Comparison of ENCODE assay signal across 18 cellular contexts in genomic region chr18:54203914-54204313, GRCh38. TPM values are rescaled to one million over a fixed set of nuclear protein-coding genes. Genes with fewer than 3 reads are reported as not detected.
DNase-seq lines count a peak whose midpoint lies in the region; ATAC-seq and TF ChIP-seq lines count a peak whose summit lies in the region.
"Had no signal": no experiment of that assay in that cellular context is flagged by ENCODE, and none has a peak within 500 bp of the region (broad histone marks: within the 10 kb centered on the region; RNA-seq: fewer than 3 reads in every experiment).

No MANE protein-coding gene starts in this region.

- H3K36me3 Mint-ChIP-seq in mesothelial cell of epicardium, result peaks cover 27% of the 10 kb centered on the region

- no peak overlapping the region for H3K4me3 Mint-ChIP-seq in mesothelial cell of epicardium
- H3K4me3 Mint-ChIP-seq: activated T-helper 17 cell treated with anti-CD3 and anti-CD28 coated beads, Interleukin-2, amount 50 U/mL, for 72 hours had no signal

- H3K27ac Mint-ChIP-seq in mesothelial cell of epicardium, result peak overlapping the region; percentile 18
- H3K27ac Mint-ChIP-seq: activated T-helper 17 cell treated with anti-CD3 and anti-CD28 coated beads, Interleukin-2, amount 50 U/mL, for 72 hours had no signal

- no peak for DNase-seq in mesothelial cell of epicardium (ENCODE audit: low spot score in 2 of 2, unreplicated experiment in 2 of 2)
- no peak for DNase-seq in iPS-NIHi7 (ENCODE audit: extremely low spot score)
- DNase-seq in kidney glomerular epithelial cell (lab: John Stamatoyannopoulos, UW), result no peak
- DNase-seq in NCI-H510A treated with DMSO at 0.1 percent for 48 hours (lab: John Stamatoyannopoulos, UW), result no peak
- DNase-seq: adrenal gland; effector CD4-positive, alpha-beta T cell; NCI-H187; NCI-H524 treated with DMSO at 0.1 percent for 48 hours; occipital lobe; PC-9; SK-N-SH; stimulated activated CD4-positive, alpha-beta T cell treated with anti-CD3 and anti-CD28 coated beads, Interleukin-2, amount 100 ng/mL, for 24 hours had no signal

- H3K27me3 Mint-ChIP-seq in mesothelial cell of epicardium (ENCODE audit: low read depth), result no peaks in the 10 kb centered on the region
- H3K27me3 Mint-ChIP-seq: activated T-helper 17 cell treated with anti-CD3 and anti-CD28 coated beads, Interleukin-2, amount 50 U/mL, for 72 hours had no signal

- no peaks in the 10 kb centered on the region for H3K9me3 Mint-ChIP-seq in mesothelial cell of epicardium
- H3K9me3 Mint-ChIP-seq: activated T-helper 17 cell treated with anti-CD3 and anti-CD28 coated beads, Interleukin-2, amount 50 U/mL, for 72 hours had no signal

- H3K4me1 Mint-ChIP-seq in mesothelial cell of epicardium, result peaks cover 30% of the 10 kb centered on the region

- ATAC-seq in GM18520 (IDR thresholded peaks at IDR 0.05; ENCODE audit: unreplicated experiment) (peak; percentile 41), GM21529 (IDR thresholded peaks at IDR 0.05; ENCODE audit: unreplicated experiment) (peak; percentile 76), HG03342 (IDR thresholded peaks at IDR 0.05; ENCODE audit: unreplicated experiment) (peak; percentile 76), HG03520 (IDR thresholded peaks at IDR 0.05; ENCODE audit: unreplicated experiment) (no peak)
- ATAC-seq: activated T-helper 17 cell treated with anti-CD3 and anti-CD28 coated beads, Interleukin-2, amount 50 U/mL, for 72 hours; sciatic nerve had no signal

- no peak for TF ChIP-seq CTCF in mesothelial cell of epicardium (IDR thresholded peaks at IDR 0.05; ENCODE audit: unreplicated experiment)

RNA-seq across cellular contexts. Expression of gene MBD2, which starts 20.6 kb away (rescaled TPM):
- 61.5 to 66.0 TPM (median 62.6 TPM) in 3 replicates for total RNA-seq in mesothelial cell of epicardium
